ENCODE assay signal across 10 cellular contexts in genomic region chr17:32497431-32498205, GRCh38. TPM values are rescaled to one million over a fixed set of nuclear protein-coding genes. Genes with fewer than 3 reads are reported as not detected.
DNase-seq lines count a peak whose midpoint lies in the region; ATAC-seq and TF ChIP-seq lines count a peak whose summit lies in the region.
"Had no signal": no experiment of that assay in that cellular context is flagged by ENCODE, and none has a peak within 500 bp of the region (broad histone marks: within the 10 kb centered on the region; RNA-seq: fewer than 3 reads in every experiment).

No MANE protein-coding gene starts in this region.

- no peaks in the 10 kb centered on the region for H3F3A ChIP-seq in neural progenitor cell (ENCODE audit: low read depth)

- DNase-seq in CD4-positive, CD25-positive, alpha-beta regulatory T cell, result no peak
- DNase-seq in HT1080 (ENCODE audit: low read depth), result peak; percentile 44
- DNase-seq in T47D (ENCODE audit: low read depth in 1 of 2, low spot score in 1 of 2), result peak; percentile 51 to 72
- no peak for DNase-seq in neural progenitor cell (ENCODE audit: low spot score)
- DNase-seq in dorsolateral prefrontal cortex, result no peak
- no peak for DNase-seq in NCI-H82 (lab: John Stamatoyannopoulos, UW)
- DNase-seq in stomach, result no peak
- DNase-seq: activated T-cell treated with anti-CD3 and anti-CD28 coated beads, Interleukin-2, amount 50 U/mL, for 72 hours had no signal

- no peak for TF ChIP-seq POLR2A in stomach (IDR thresholded peaks at IDR 0.05)

- H4K20me1 ChIP-seq in neural progenitor cell (ENCODE audit: low read depth), result no peaks in the 10 kb centered on the region

- H3K4me1 ChIP-seq in CD4-positive, CD25-positive, alpha-beta regulatory T cell (ENCODE audit: control insufficient read depth, insufficient read depth, low read length, poor library complexity, severe bottlenecking), result peaks cover 24% of the 10 kb centered on the region
- H3K4me1 ChIP-seq in neural progenitor cell, result no peaks in the 10 kb centered on the region
- H3K4me1 ChIP-seq in stomach, result peaks cover 0 to 30% (median 8%) of the 10 kb centered on the region in 4 donors
- H3K4me1 ChIP-seq: suprapubic skin had no signal

- no peaks in the 10 kb centered on the region for H3K27me3 ChIP-seq in CD4-positive, CD25-positive, alpha-beta regulatory T cell (ENCODE audit: control insufficient read depth, insufficient read depth, low read length)
- H3K27me3 ChIP-seq in neural progenitor cell (no peaks in the 10 kb centered on the region), dorsolateral prefrontal cortex (no peaks in the 10 kb centered on the region), stomach (no peaks in the 10 kb centered on the region)
- H3K27me3 ChIP-seq: suprapubic skin had no signal

- intact Hi-C loops in dorsolateral prefrontal cortex (cut with DNase I) (loop anchor here in 1 of 2 donors (10.0 kb wide), 1 partner anchor 127 kb away; no protein-coding TSS in a partner anchor), stomach (cut with DNase I; ENCODE audit: low total_unique reads) (loop anchor here (10.0 kb wide), 1 partner anchor 257 kb away; no protein-coding TSS in a partner anchor)

- H2AFZ ChIP-seq in neural progenitor cell (replicated peaks), result no peak overlapping the region

- H3K4me2 ChIP-seq in neural progenitor cell, result no peak overlapping the region

- no peaks in the 10 kb centered on the region for H3K27me3 Mint-ChIP-seq in CD4-positive, CD25-positive, alpha-beta regulatory T cell
- peaks cover 2% of the 10 kb centered on the region for H3K27me3 Mint-ChIP-seq in neural progenitor cell (ENCODE audit: insufficient read depth, low read depth)

- H3K9ac ChIP-seq in neural progenitor cell, result no peak overlapping the region

- no peak overlapping the region for H3K27ac ChIP-seq in CD4-positive, CD25-positive, alpha-beta regulatory T cell (ENCODE audit: insufficient read depth, low read length, poor library complexity, severe bottlenecking)
- H3K27ac ChIP-seq in neural progenitor cell (no peak overlapping the region), dorsolateral prefrontal cortex (peak overlapping the region in 6 of 59 donors; percentile 3 to 60 (median 20)), stomach (no peak overlapping the region)
- H3K27ac ChIP-seq: suprapubic skin had no signal

- no peaks in the 10 kb centered on the region for H3K36me3 Mint-ChIP-seq in CD4-positive, CD25-positive, alpha-beta regulatory T cell
- H3K36me3 Mint-ChIP-seq in neural progenitor cell, result no peaks in the 10 kb centered on the region

- H3K9me3 Mint-ChIP-seq in CD4-positive, CD25-positive, alpha-beta regulatory T cell, result peaks cover 0 to 1% (median 0%) of the 10 kb centered on the region in 7 donors
- H3K9me3 Mint-ChIP-seq in neural progenitor cell, result peaks cover 4% of the 10 kb centered on the region
- H3K9me3 Mint-ChIP-seq: activated T-cell treated with anti-CD3 and anti-CD28 coated beads, Interleukin-2, amount 50 U/mL, for 72 hours had no signal

- peak overlapping the region in 2 of 3 donors; percentile 48 to 76 for H3K27ac Mint-ChIP-seq in CD4-positive, CD25-positive, alpha-beta regulatory T cell
- no peak overlapping the region for H3K27ac Mint-ChIP-seq in neural progenitor cell
- H3K27ac Mint-ChIP-seq: activated T-cell treated with anti-CD3 and anti-CD28 coated beads, Interleukin-2, amount 50 U/mL, for 72 hours had no signal

- WGBS in stomach, 5 donors, result 80 to 90% (median 88%) methylated on average over 11 to 18 of the region's 18 CpGs

- in situ Hi-C loops in T47D (cut with HindIII; ENCODE audit: low pct_unique_long_range_greater_than_20kb, low sequenced_read_pairs), result no loop called here

- TF ChIP-seq EP300 in stomach (IDR thresholded peaks at IDR 0.05), result no peak

- H3K4me3 Mint-ChIP-seq in CD4-positive, CD25-positive, alpha-beta regulatory T cell, result no peak overlapping the region
- H3K4me3 Mint-ChIP-seq in neural progenitor cell, result peak overlapping the region; percentile 36

- H3K4me1 Mint-ChIP-seq in CD4-positive, CD25-positive, alpha-beta regulatory T cell, result peaks cover 11 to 51% (median 23%) of the 10 kb centered on the region in 4 donors
- peaks cover 21% of the 10 kb centered on the region for H3K4me1 Mint-ChIP-seq in neural progenitor cell

- H3K4me3 ChIP-seq in CD4-positive, CD25-positive, alpha-beta regulatory T cell (ENCODE audit: low read depth, low read length), result no peak overlapping the region
- H3K4me3 ChIP-seq in neural progenitor cell (no peak overlapping the region), dorsolateral prefrontal cortex (no peak overlapping the region), stomach (no peak overlapping the region)
- H3K4me3 ChIP-seq: suprapubic skin had no signal

- no peaks in the 10 kb centered on the region for H3K36me3 ChIP-seq in CD4-positive, CD25-positive, alpha-beta regulatory T cell (ENCODE audit: control insufficient read depth, insufficient read depth, low read length)
- no peaks in the 10 kb centered on the region for H3K36me3 ChIP-seq in neural progenitor cell
- peaks cover 0 to 20% (median 16%) of the 10 kb centered on the region in 4 donors for H3K36me3 ChIP-seq in stomach
- H3K36me3 ChIP-seq: suprapubic skin had no signal

- TF ChIP-seq CTCF in neural progenitor cell (IDR thresholded peaks at IDR 0.05), result peak; percentile 31
- peak in 19 of 56 donors; percentile 8 to 43 (median 20) for TF ChIP-seq CTCF in dorsolateral prefrontal cortex (IDR thresholded peaks at IDR 0.05 in 54 of 56, conservative IDR thresholded peaks at IDR 0.05 in 2 of 56; ENCODE audit: low read depth in 1 of 56, partially characterized antibody in 56 of 56)
- no peak for TF ChIP-seq CTCF in stomach (IDR thresholded peaks at IDR 0.05)

- no peak for ATAC-seq in CD4-positive, CD25-positive, alpha-beta regulatory T cell (ENCODE audit: low read depth in 2 of 2)
- ATAC-seq in GM21360 (IDR thresholded peaks at IDR 0.05; ENCODE audit: unreplicated experiment), result no peak
- ATAC-seq: activated T-cell treated with anti-CD3 and anti-CD28 coated beads, Interleukin-2, amount 50 U/mL, for 72 hours had no signal

- no peaks in the 10 kb centered on the region for H3K9me3 ChIP-seq in CD4-positive, CD25-positive, alpha-beta regulatory T cell (ENCODE audit: control insufficient read depth in 2 of 2, low read length in 2 of 2)
- H3K9me3 ChIP-seq in neural progenitor cell (ENCODE audit: low read depth), result no peaks in the 10 kb centered on the region
- no peaks in the 10 kb centered on the region for H3K9me3 ChIP-seq in stomach
- H3K9me3 ChIP-seq: suprapubic skin had no signal

- no peaks in the 10 kb centered on the region for H3K79me2 ChIP-seq in neural progenitor cell (ENCODE audit: low read depth)

RNA-seq across cellular contexts. Expression of gene CDK5R1, which starts 10.8 kb away (rescaled TPM):
- total RNA-seq in CD4-positive, CD25-positive, alpha-beta regulatory T cell, result 6.3 TPM
- polyA plus RNA-seq in CD4-positive, CD25-positive, alpha-beta regulatory T cell, result 1 to 10 TPM; 3.5 to 8.9 (median 5.0) TPM
- total RNA-seq in HT1080 (2014; rRNA removed; shearing (Covaris generic)), result 2.8 and 3.5 TPM in 2 replicates
- 2.0 and 2.4 TPM in 2 replicates for polyA plus RNA-seq in HT1080 (2015; cell fraction: cytosol; rRNA removed)
- 2.8 and 3.2 TPM in 2 replicates for polyA plus RNA-seq in HT1080 (2015; cell fraction: nucleus; rRNA removed)
- total RNA-seq in neural progenitor cell (ENCODE audit: low replicate concordance), result 6.9 and 8.8 TPM in 2 replicates
- total RNA-seq in dorsolateral prefrontal cortex, result 100 to 1,000 TPM in 114 of 120 experiments, 10 to 100 TPM in 6; 52.9 to 209 (median 145) TPM
- 1 to 10 TPM in 3 of 5 donors, under 1 TPM in 1, not detected in 1; 0.45 to 2.6 (median 1.9) TPM for total RNA-seq in stomach
- 1 to 10 TPM in 1 of 3 donors, under 1 TPM in 1, not detected in 1; 0.37 to 1.9 TPM for polyA plus RNA-seq in stomach

RNA-seq across cellular contexts. Expression of gene PSMD11, which starts 53.3 kb away (rescaled TPM):
- 92.4 TPM for total RNA-seq in CD4-positive, CD25-positive, alpha-beta regulatory T cell
- 100 to 1,000 TPM; 125 to 156 (median 142) TPM for polyA plus RNA-seq in CD4-positive, CD25-positive, alpha-beta regulatory T cell
- 117 and 157 TPM in 2 replicates for total RNA-seq in HT1080 (2014; rRNA removed; shearing (Covaris generic))
- 106 and 118 TPM in 2 replicates for polyA plus RNA-seq in HT1080 (2015; cell fraction: cytosol; rRNA removed)
- 137 and 142 TPM in 2 replicates for polyA plus RNA-seq in HT1080 (2015; cell fraction: nucleus; rRNA removed)
- total RNA-seq in neural progenitor cell (ENCODE audit: low replicate concordance), result 74.5 and 101 TPM in 2 replicates
- total RNA-seq in dorsolateral prefrontal cortex, result 100 to 1,000 TPM in 5 of 120 experiments, 10 to 100 TPM in 115; 63.1 to 112 (median 81.0) TPM
- 100 to 1,000 TPM in 1 of 5 donors, 10 to 100 TPM in 4; 21.0 to 131 (median 36.5) TPM for total RNA-seq in stomach
- polyA plus RNA-seq in stomach, result 10 to 100 TPM; 29.6 to 30.4 (median 30.1) TPM

Comparison
In these comparisons a context has a peak if more than half of its experiments do, and no peak if none do; other contexts are left out.
1. DNase-seq: peak in HT1080 (single experiment) and T47D (2 of 2); none in CD4-positive, CD25-positive, alpha-beta regulatory T cell (0 of 3), neural progenitor cell (single experiment), dorsolateral prefrontal cortex (0 of 10), NCI-H82 (single experiment) and stomach (single experiment).